Comparison of ENCODE assay signal across 17 cellular contexts in the genomic region with DNA sequence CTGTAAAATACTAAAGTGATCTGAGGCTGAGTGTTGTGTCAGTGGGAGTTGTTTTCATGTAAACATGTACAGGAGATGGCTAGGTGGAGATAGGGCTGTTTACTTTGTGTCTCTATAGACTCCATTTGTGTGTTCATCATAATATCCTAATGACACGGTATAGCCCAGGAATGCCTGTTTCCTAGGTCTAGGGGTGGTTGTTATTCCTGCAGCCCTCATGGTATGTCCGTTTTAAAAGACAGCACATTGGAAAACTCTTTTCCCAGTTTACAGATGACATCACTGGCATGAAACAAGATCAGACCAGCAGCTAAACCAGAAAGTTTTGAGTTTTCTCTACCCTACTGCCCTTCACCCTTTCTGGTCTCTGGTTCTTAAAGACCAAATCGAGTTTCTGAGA.
DNase-seq lines count a peak whose midpoint lies in the region; ATAC-seq and TF ChIP-seq lines count a peak whose summit lies in the region.
"Had no signal": no experiment of that assay in that cellular context is flagged by ENCODE, and none has a peak within 500 bp of the region (broad histone marks: within the 10 kb centered on the region; RNA-seq: fewer than 3 reads in every experiment).

No MANE protein-coding gene starts in this region.

- peak overlapping the region; percentile 97 for H3K27ac ChIP-seq in parathyroid adenoma
- H3K27ac ChIP-seq: gastrocnemius medialis, SJCRH30, VCaP had no signal

- no peak for TF ChIP-seq CTCF in WI38 (IDR thresholded peaks at IDR 0.05; ENCODE audit: low read depth, low read length)
- TF ChIP-seq CTCF in fibroblast of villous mesenchyme (IDR thresholded peaks at IDR 0.05; ENCODE audit: insufficient read depth, low read depth, low read length): no peak
- TF ChIP-seq CTCF in parathyroid adenoma (IDR thresholded peaks at IDR 0.05): no peak

- H3K4me3 ChIP-seq in WI38 (ENCODE audit: low read depth, low read length) (peak overlapping the region; percentile 79; the same call in 1 of the 2 replicates), fibroblast of villous mesenchyme (ENCODE audit: low read depth, low read length) (no peak overlapping the region), parathyroid adenoma (ENCODE audit: low read depth, low read length) (peak overlapping the region; percentile 0)
- H3K4me3 ChIP-seq: gastrocnemius medialis, SJCRH30 had no signal

- no peaks in the 10 kb centered on the region for H3K36me3 ChIP-seq in parathyroid adenoma (ENCODE audit: control insufficient read depth, insufficient read depth, low read length)
- H3K36me3 ChIP-seq: gastrocnemius medialis, HAP-1, SJCRH30 had no signal

- peaks cover 25% of the 10 kb centered on the region for H3K4me1 ChIP-seq in parathyroid adenoma

- no peaks in the 10 kb centered on the region for H3K9me3 ChIP-seq in parathyroid adenoma (ENCODE audit: control insufficient read depth, low read length)
- H3K9me3 ChIP-seq: gastrocnemius medialis, HAP-1, SJCRH30 had no signal

- H3K79me2 ChIP-seq in parathyroid adenoma: peaks cover 2% of the 10 kb centered on the region

- no peak overlapping the region for H3K9ac ChIP-seq in parathyroid adenoma

- no peak overlapping the region for H2AFZ ChIP-seq in parathyroid adenoma

- H3K4me2 ChIP-seq in parathyroid adenoma (ENCODE audit: low read length): peak overlapping the region; percentile 74

- DNase-seq in EH (ENCODE audit: low read depth) (peak; percentile 71), fibroblast of villous mesenchyme (ENCODE audit: low read depth) (peak; percentile 58), foreskin melanocyte (no peak), NCI-H2227 treated with DMSO at 0.1 percent for 48 hours (lab: John Stamatoyannopoulos, UW) (no peak), NCI-H2171 treated with DMSO at 0.1 percent for 48 hours (lab: John Stamatoyannopoulos, UW) (no peak)
- DNase-seq: activated CD8-positive, alpha-beta memory T cell treated with anti-CD3 and anti-CD28 coated beads, Interleukin-2, amount 50 U/mL, for 48 hours; activated naive CD8-positive, alpha-beta T cell treated with anti-CD3 and anti-CD28 coated beads, Interleukin-2, amount 50 U/mL, for 24 hours; dermis blood vessel endothelial cell; gastrocnemius medialis; NCI-H2171; SJCRH30; small intestine had no signal

- no peak for ATAC-seq in GM18873 (IDR thresholded peaks at IDR 0.05; ENCODE audit: low FRiP score, unreplicated experiment)
- ATAC-seq: activated naive CD8-positive, alpha-beta T cell treated with anti-CD3 and anti-CD28 coated beads, Interleukin-2, amount 50 U/mL, for 24 hours; gastrocnemius medialis had no signal

- H3K27me3 ChIP-seq in parathyroid adenoma (ENCODE audit: control insufficient read depth, insufficient read depth, low read length): no peaks in the 10 kb centered on the region

Comparison
In these comparisons a context has a peak if more than half of its experiments do, and no peak if none do; other contexts are left out.
1. DNase-seq: peak in EH (single experiment) and fibroblast of villous mesenchyme (single experiment); none in foreskin melanocyte (single experiment), NCI-H2227 treated with DMSO at 0.1 percent for 48 hours (single experiment) and NCI-H2171 treated with DMSO at 0.1 percent for 48 hours (single experiment).